Comparison of ENCODE assay signal across 8 cellular contexts in genomic region chr19:49338691-49339363, GRCh38. TPM values are rescaled to one million over a fixed set of nuclear protein-coding genes. Genes with fewer than 3 reads are reported as not detected.
DNase-seq lines count a peak whose midpoint lies in the region; ATAC-seq and TF ChIP-seq lines count a peak whose summit lies in the region.

No MANE protein-coding gene starts in this region.

- no peaks in the 10 kb centered on the region for H3K79me2 ChIP-seq in PC-9 (ENCODE audit: low read depth)
- no peaks in the 10 kb centered on the region for H3K79me2 ChIP-seq in fibroblast of lung (ENCODE audit: control insufficient read depth, insufficient read depth, low read length)

- H3K4me1 Mint-ChIP-seq in natural killer cell treated with Interleukin-12 subunit alpha and Interleukin-12 subunit beta and Interleukin-15 and Interleukin-18, amount 100 ng/mL, for 72 hours (ENCODE audit: low read depth in 2 of 2): peaks cover 57 to 63% of the 10 kb centered on the region in 2 donors

- H3K4me3 Mint-ChIP-seq in natural killer cell treated with Interleukin-12 subunit alpha and Interleukin-12 subunit beta and Interleukin-15 and Interleukin-18, amount 100 ng/mL, for 72 hours: peak overlapping the region; percentile 30

- no peak for TF ChIP-seq CTCF in GM13977 (IDR thresholded peaks at IDR 0.05; ENCODE audit: extremely low read depth, insufficient read depth, missing control alignments)
- TF ChIP-seq CTCF in PC-9 (conservative IDR thresholded peaks at IDR 0.05): no peak
- no peak for TF ChIP-seq CTCF in fibroblast of lung (conservative IDR thresholded peaks at IDR 0.05 in 1 of 2, IDR thresholded peaks at IDR 0.05 in 1 of 2; ENCODE audit: low read depth in 1 of 2, low read length in 2 of 2)

- H3F3A ChIP-seq in PC-9 (ENCODE audit: insufficient read depth, low read depth): no peaks in the 10 kb centered on the region

- H3K9ac ChIP-seq in fibroblast of lung (ENCODE audit: insufficient read depth, low read length): no peak overlapping the region

- no peak for ATAC-seq in natural killer cell treated with Interleukin-12 subunit alpha and Interleukin-12 subunit beta and Interleukin-15 and Interleukin-18, amount 100 ng/mL, for 72 hours
- ATAC-seq in GM21825 (IDR thresholded peaks at IDR 0.05; ENCODE audit: unreplicated experiment) (no peak), HG03108 (IDR thresholded peaks at IDR 0.05; ENCODE audit: unreplicated experiment) (no peak), HG03039 (IDR thresholded peaks at IDR 0.05; ENCODE audit: unreplicated experiment) (no peak), HG03521 (IDR thresholded peaks at IDR 0.05; ENCODE audit: unreplicated experiment) (no peak)

- CTCF ChIA-PET in PC-9 (lab: Charles Lee): interaction anchor here (0.6 to 1.3 kb wide), 4 partner anchors 10 to 529 kb away, joined by 3 to 13 read pairs (median 4); partner anchors contain the start of gene TEAD2

- H3K4me2 ChIP-seq in PC-9 (peak overlapping the region; percentile 22), fibroblast of lung (ENCODE audit: extremely low read depth, insufficient read depth, low read length) (peak overlapping the region; percentile 25)

- H3K9me3 Mint-ChIP-seq in natural killer cell treated with Interleukin-12 subunit alpha and Interleukin-12 subunit beta and Interleukin-15 and Interleukin-18, amount 100 ng/mL, for 72 hours: no peaks in the 10 kb centered on the region

- H3K27ac ChIP-seq in PC-9: no peak overlapping the region
- no peak overlapping the region for H3K27ac ChIP-seq in fibroblast of lung (ENCODE audit: insufficient read depth, low read length)

- no peaks in the 10 kb centered on the region for H3K9me2 ChIP-seq in PC-9 (ENCODE audit: insufficient read depth)

- H3K4me3 ChIP-seq in PC-9 (no peak overlapping the region), fibroblast of lung (replicated peaks in 1 of 4; ENCODE audit: control extremely low read depth in 1 of 4, insufficient read depth in 1 of 4, low read depth in 3 of 4, low read length in 4 of 4) (peak overlapping the region in 2 of 4 experiments; percentile 16 to 29)

- H3K9me3 ChIP-seq in PC-9 (ENCODE audit: insufficient read depth, low read depth) (no peaks in the 10 kb centered on the region), fibroblast of lung (ENCODE audit: control insufficient read depth, insufficient read depth, low read depth, low read length) (no peaks in the 10 kb centered on the region)

- H3K27me3 ChIP-seq in PC-9 (ENCODE audit: insufficient read depth, low read depth) (no peaks in the 10 kb centered on the region), fibroblast of lung (ENCODE audit: control insufficient read depth, insufficient read depth, low read length) (peaks cover 7% of the 10 kb centered on the region)

- in situ Hi-C loops in GM13977 (cut with MboI; ENCODE audit: low pct_unique_long_range_greater_than_20kb, low sequenced_read_pairs, unreplicated experiment): no loop called here

- peaks cover 14% of the 10 kb centered on the region for H3K36me3 Mint-ChIP-seq in natural killer cell treated with Interleukin-12 subunit alpha and Interleukin-12 subunit beta and Interleukin-15 and Interleukin-18, amount 100 ng/mL, for 72 hours

- H3K27me3 Mint-ChIP-seq in natural killer cell treated with Interleukin-12 subunit alpha and Interleukin-12 subunit beta and Interleukin-15 and Interleukin-18, amount 100 ng/mL, for 72 hours: no peaks in the 10 kb centered on the region

- BruUV-seq in PC-9 (replicated peaks; lab: Mats Ljungman, UMichigan): no TSS peak

- DNase-seq in GM13977 (ENCODE audit: low spot score): peak; percentile 17
- peak in 1 of 2 experiments; percentile 92 for DNase-seq in PC-9
- peak; percentile 19 to 49 for DNase-seq in fibroblast of lung (ENCODE audit: low read depth in 2 of 2)
- DNase-seq in natural killer cell treated with Interleukin-12 subunit alpha and Interleukin-12 subunit beta and Interleukin-15 and Interleukin-18, amount 100 ng/mL, for 72 hours (ENCODE audit: low spot score): no peak

- H2AFZ ChIP-seq in PC-9: no peak overlapping the region
- peak overlapping the region; percentile 8 for H2AFZ ChIP-seq in fibroblast of lung (ENCODE audit: low read length)

- POLR2A ChIA-PET in PC-9 (lab: Charles Lee; ENCODE audit: unreplicated experiment): interaction anchor here (0.5 to 0.6 kb wide), 3 partner anchors 113 to 333 kb away, joined by 3 to 4 read pairs (median 3); partner anchors contain the start of gene PIH1D1

- no peaks in the 10 kb centered on the region for H3K4me1 ChIP-seq in PC-9 (replicated peaks; ENCODE audit: insufficient read depth)
- peaks cover 4% of the 10 kb centered on the region for H3K4me1 ChIP-seq in fibroblast of lung (ENCODE audit: control insufficient read depth, extremely low read depth, insufficient read depth, low read length)

- H3K27ac Mint-ChIP-seq in natural killer cell treated with Interleukin-12 subunit alpha and Interleukin-12 subunit beta and Interleukin-15 and Interleukin-18, amount 100 ng/mL, for 72 hours: peak overlapping the region in 1 of 2 donors; percentile 56

- intact Hi-C loops in PC-9 (cut with micrococcal nuclease; ENCODE audit: unreplicated experiment): loop anchor here (2.0 kb wide), 1 partner anchor 24 kb away; the partner anchor contains the start of genes DKKL1 and TEAD2

- H4K20me1 ChIP-seq in PC-9 (ENCODE audit: insufficient read depth): no peaks in the 10 kb centered on the region
- no peaks in the 10 kb centered on the region for H4K20me1 ChIP-seq in fibroblast of lung (ENCODE audit: control insufficient read depth, extremely low read depth, insufficient read depth, low read length)

- no peaks in the 10 kb centered on the region for H3K36me3 ChIP-seq in PC-9 (ENCODE audit: low read depth)
- H3K36me3 ChIP-seq in fibroblast of lung (ENCODE audit: control insufficient read depth, insufficient read depth, low read length): peaks cover 4% of the 10 kb centered on the region

RNA-seq across cellular contexts. Expression of gene CD37, which starts 3.6 kb away (rescaled TPM):
- total RNA-seq in PC-9 (2021) (not detected in 2 replicates), fibroblast of lung (not detected in 2 replicates)
- polyA plus RNA-seq in fibroblast of lung: not detected in 2 replicates
- 1.1 and 10.5 TPM in 2 replicates for polyA plus RNA-seq in fibroblast of lung (2012)
- polyA minus RNA-seq in fibroblast of lung (ENCODE audit: low replicate concordance): not detected in 2 replicates
- 100 to 1,000 TPM; 102 to 122 TPM for total RNA-seq in natural killer cell treated with Interleukin-12 subunit alpha and Interleukin-12 subunit beta and Interleukin-15 and Interleukin-18, amount 100 ng/mL, for 72 hours

RNA-seq across cellular contexts. Expression of gene SLC6A16, which starts 13.8 kb away (rescaled TPM):
- total RNA-seq in PC-9 (2021): 0.48 and 0.61 TPM in 2 replicates
- under 0.01 TPM in 2 replicates for total RNA-seq in fibroblast of lung
- polyA plus RNA-seq in fibroblast of lung: 0.08 and 0.62 TPM in 2 replicates
- 0.12 and 0.22 TPM in 2 replicates for polyA plus RNA-seq in fibroblast of lung (2012)
- not detected in 2 replicates for polyA minus RNA-seq in fibroblast of lung (ENCODE audit: low replicate concordance)
- total RNA-seq in natural killer cell treated with Interleukin-12 subunit alpha and Interleukin-12 subunit beta and Interleukin-15 and Interleukin-18, amount 100 ng/mL, for 72 hours: 1 to 10 TPM; 4.2 to 5.3 TPM

RNA-seq across cellular contexts. Expression of gene TEAD2, which starts 23.4 kb away (rescaled TPM):
- 55.5 and 55.6 TPM in 2 replicates for total RNA-seq in PC-9 (2021)
- total RNA-seq in fibroblast of lung: 19.2 and 24.1 TPM in 2 replicates
- 22.0 and 22.7 TPM in 2 replicates for polyA plus RNA-seq in fibroblast of lung
- polyA plus RNA-seq in fibroblast of lung (2012): 27.7 and 30.6 TPM in 2 replicates
- 46.6 and 51.1 TPM in 2 replicates for polyA minus RNA-seq in fibroblast of lung (ENCODE audit: low replicate concordance)
- total RNA-seq in natural killer cell treated with Interleukin-12 subunit alpha and Interleukin-12 subunit beta and Interleukin-15 and Interleukin-18, amount 100 ng/mL, for 72 hours: not detected

RNA-seq across cellular contexts. Expression of gene DKKL1, which starts 24.9 kb away (rescaled TPM):
- 0.85 TPM in 1 of 2 replicates, not detected in the other for total RNA-seq in PC-9 (2021)
- total RNA-seq in fibroblast of lung: 0.26 TPM in 1 of 2 replicates, not detected in the other
- 0.15 and 0.19 TPM in 2 replicates for polyA plus RNA-seq in fibroblast of lung
- polyA plus RNA-seq in fibroblast of lung (2012): 0.45 TPM in 1 of 2 replicates, not detected in the other
- not detected in 2 replicates for polyA minus RNA-seq in fibroblast of lung (ENCODE audit: low replicate concordance)
- not detected for total RNA-seq in natural killer cell treated with Interleukin-12 subunit alpha and Interleukin-12 subunit beta and Interleukin-15 and Interleukin-18, amount 100 ng/mL, for 72 hours

RNA-seq across cellular contexts. Expression of gene KASH5, which starts 49.2 kb away (rescaled TPM):
- 0.39 TPM in 1 of 2 replicates, not detected in the other for total RNA-seq in PC-9 (2021)
- total RNA-seq in fibroblast of lung: not detected in 2 replicates
- not detected in 2 replicates for polyA plus RNA-seq in fibroblast of lung
- polyA plus RNA-seq in fibroblast of lung (2012): not detected in 2 replicates
- polyA minus RNA-seq in fibroblast of lung (ENCODE audit: low replicate concordance): not detected in 2 replicates
- under 1 TPM in 1 of 2 donors, not detected in 1; 0.56 TPM for total RNA-seq in natural killer cell treated with Interleukin-12 subunit alpha and Interleukin-12 subunit beta and Interleukin-15 and Interleukin-18, amount 100 ng/mL, for 72 hours

Comparison
In these comparisons a context has a peak if more than half of its experiments do, and no peak if none do; other contexts are left out.
1. RNA of gene CD37, which starts 3.6 kb away (total RNA-seq): 102 to 122 TPM in natural killer cell treated with Interleukin-12 subunit alpha and Interleukin-12 subunit beta and Interleukin-15 and Interleukin-18, amount 100 ng/mL, for 72 hours; not detected in PC-9 and not detected in fibroblast of lung; every median in the first group is over 10 times any median in the second.
2. RNA of gene TEAD2, which starts 23.4 kb away (total RNA-seq): 55.5 to 55.6 TPM in PC-9 and 19.2 to 24.1 TPM in fibroblast of lung; not detected in natural killer cell treated with Interleukin-12 subunit alpha and Interleukin-12 subunit beta and Interleukin-15 and Interleukin-18, amount 100 ng/mL, for 72 hours; every median in the first group is over 10 times any median in the second.